ENCODE assay signal across 8 cellular contexts in the genomic region with DNA sequence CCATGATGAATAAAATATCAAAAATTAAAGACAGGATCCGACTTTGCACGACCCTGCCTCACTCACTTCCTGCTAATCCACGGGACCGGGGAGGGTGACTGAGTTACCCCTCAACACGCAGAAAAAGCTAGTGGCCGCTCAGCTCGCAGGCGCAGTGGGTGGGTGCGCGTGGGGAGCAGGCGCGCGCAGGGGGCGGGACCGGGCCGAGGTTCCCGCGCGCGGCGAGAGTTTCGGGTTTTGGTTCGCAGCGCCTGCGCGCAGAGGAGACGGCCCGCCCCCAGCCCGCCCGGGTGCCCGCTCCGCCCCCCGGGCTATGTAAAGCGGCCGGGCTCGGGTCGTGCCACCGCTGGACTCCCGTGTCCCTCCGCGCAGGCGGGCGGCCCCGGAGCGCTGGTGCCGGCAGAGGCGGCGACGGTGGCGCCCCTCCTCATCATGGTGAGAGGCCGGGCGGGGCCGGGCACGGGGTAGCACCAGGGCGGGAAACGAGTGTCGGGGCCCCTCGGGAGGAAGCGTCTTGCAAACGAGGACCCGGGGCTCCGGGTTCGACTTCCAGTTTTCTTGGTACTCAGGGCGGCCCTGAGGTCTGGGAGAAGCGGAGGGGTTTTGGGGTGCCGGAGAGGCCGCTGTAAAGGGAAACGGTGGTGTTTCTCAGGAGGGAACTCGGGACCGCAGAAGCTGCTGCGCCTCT. TPM values are rescaled to one million over a fixed set of nuclear protein-coding genes. Genes with fewer than 3 reads are reported as not detected.
A peak's percentile ranks its signal among the peaks of the same experiment; 100 is the strongest.
DNase-seq lines count a peak whose midpoint lies in the region; ATAC-seq and TF ChIP-seq lines count a peak whose summit lies in the region.

A gene (plus strand): TSS at position 343 of the 688 bp plus-strand sequence. CDS start 90 bp downstream, at position 433.

- peaks cover 45% of the 10 kb centered on the region for H3K79me2 ChIP-seq in PC-3 (ENCODE audit: low read length)

- no peaks in the 10 kb centered on the region for H3K9me2 ChIP-seq in PC-3 (replicated peaks; ENCODE audit: low read length)

- H3K4me3 ChIP-seq in PC-3 (ENCODE audit: low read length) (peak within 1 kb of the TSS; percentile 82), epithelial cell of proximal tubule (ENCODE audit: low read depth, low read length) (peak within 1 kb of the TSS; percentile 94), mucosa of rectum (ENCODE audit: low read length in 2 of 2) (peak within 1 kb of the TSS; percentile 75 to 76)

- no peaks in the 10 kb centered on the region for H3K9me3 Mint-ChIP-seq in IgD-negative memory B cell

- DNase-seq in CMK (ENCODE audit: low read depth) (peak; percentile 82), PC-3 (peak; percentile 83), activated T-cell treated with anti-CD3 and anti-CD28 coated beads for 4 hours (peak; percentile 84), epithelial cell of proximal tubule (ENCODE audit: low read depth) (no peak)
- DNase-seq in stimulated activated CD8-positive, alpha-beta memory T cell treated with anti-CD3 and anti-CD28 coated beads, Interleukin-4, amount 100 ng/mL, for 4 hours (ENCODE audit: low read depth in 2 of 2, low spot score in 1 of 2): peak; percentile 75 to 83

- CTCF ChIA-PET in PC-3 (lab: Charles Lee): interaction anchor here (1.2 kb wide), 2 partner anchors 23 to 561 kb away, joined by 3 to 7 read pairs; no protein-coding TSS in a partner anchor

- H3K36me3 ChIP-seq in PC-3 (ENCODE audit: low read depth, low read length) (peaks cover 5% of the 10 kb centered on the region), mucosa of rectum (ENCODE audit: control insufficient read depth in 2 of 2, insufficient read depth in 2 of 2, low read length in 2 of 2) (peaks cover 11 to 20% of the 10 kb centered on the region in 2 donors)

- 0 out of 2 replicates have a peak, but pooled peaks cover 5% of the 10 kb centered on the region for H4K20me1 ChIP-seq in PC-3 (ENCODE audit: low read length)

- ATAC-seq in GM21423 (IDR thresholded peaks at IDR 0.05; ENCODE audit: unreplicated experiment): peak; percentile 65
- peak; percentile 75 for ATAC-seq in PC-3

- no peaks in the 10 kb centered on the region for H3K9me3 ChIP-seq in PC-3 (ENCODE audit: low read length)
- H3K9me3 ChIP-seq in mucosa of rectum (ENCODE audit: control insufficient read depth in 2 of 2, low read length in 2 of 2): no peaks in the 10 kb centered on the region

- H3K9ac ChIP-seq in PC-3 (ENCODE audit: low read length) (peak within 1 kb of the TSS; percentile 94), mucosa of rectum (ENCODE audit: low read depth in 1 of 2, low read length in 2 of 2) (peak within 1 kb of the TSS; percentile 77 to 88)

- peak within 1 kb of the TSS; percentile 74 for H3K27ac ChIP-seq in PC-3 (ENCODE audit: low read length)
- H3K27ac ChIP-seq in mucosa of rectum (ENCODE audit: low read depth in 2 of 2, low read length in 2 of 2): peak within 1 kb of the TSS; percentile 79

- peaks cover 19 to 29% (median 25%) of the 10 kb centered on the region in 3 donors for H3K4me1 Mint-ChIP-seq in IgD-negative memory B cell

- no TSS peak for BruUV-seq in PC-3 (replicated peaks; lab: Mats Ljungman, UMichigan)

- H3K27me3 Mint-ChIP-seq in IgD-negative memory B cell: no peaks in the 10 kb centered on the region

- H3K4me1 ChIP-seq in PC-3 (ENCODE audit: insufficient read depth, low read length) (peaks cover 27% of the 10 kb centered on the region), mucosa of rectum (ENCODE audit: control insufficient read depth in 2 of 2, insufficient read depth in 2 of 2, low read length in 2 of 2) (peaks cover 12 to 14% of the 10 kb centered on the region in 2 donors)

- H3K4me3 Mint-ChIP-seq in IgD-negative memory B cell: peak within 1 kb of the TSS; percentile 84 to 97 (median 90)

- intact Hi-C loops in PC-3 (cut with micrococcal nuclease): loop anchor here (1.0 kb wide), 1 partner anchor 51 kb away; a partner anchor contains a TSS

- peak within 1 kb of the TSS; percentile 100 for H3K4me2 ChIP-seq in PC-3 (ENCODE audit: low read length)

- POLR2A ChIA-PET in PC-3 (lab: Charles Lee; ENCODE audit: unreplicated experiment): interaction anchor here (0.5 to 1.0 kb wide), 5 partner anchors 20 to 1064 kb away, joined by 3 to 11 read pairs (median 4); a partner anchor contains a TSS

- peaks cover 1% of the 10 kb centered on the region for H3K36me3 Mint-ChIP-seq in IgD-negative memory B cell

- TF ChIP-seq CTCF in PC-3 (conservative IDR thresholded peaks at IDR 0.05; ENCODE audit: low read depth, low read length) (no peak), epithelial cell of proximal tubule (conservative IDR thresholded peaks at IDR 0.05; ENCODE audit: low read depth, low read length) (no peak)

- H2AFZ ChIP-seq in PC-3 (ENCODE audit: low read length): peak within 1 kb of the TSS; percentile 60

- H3K27me3 ChIP-seq in PC-3 (ENCODE audit: low read length): no peaks in the 10 kb centered on the region
- H3K27me3 ChIP-seq in mucosa of rectum (ENCODE audit: control insufficient read depth in 2 of 2, insufficient read depth in 2 of 2, low read length in 2 of 2): no peaks in the 10 kb centered on the region

- no peaks in the 10 kb centered on the region for H3F3A ChIP-seq in PC-3 (ENCODE audit: low read length, unreplicated experiment)

- peak within 1 kb of the TSS; percentile 86 to 98 (median 91) for H3K27ac Mint-ChIP-seq in IgD-negative memory B cell

RNA-seq across cellular contexts. Expression of the gene that starts here (rescaled TPM):
- 53.0 TPM for polyA plus RNA-seq in IgD-negative memory B cell
- total RNA-seq in PC-3 (2014; rRNA removed) (75.4 and 91.6 TPM in 2 replicates), epithelial cell of proximal tubule (69.8 and 75.9 TPM in 2 replicates)
